29 cellular contexts compared by ENCODE assay signal in genomic region chr9:97761066-97761598, GRCh38.
"Had no signal": no experiment of that assay in that cellular context is flagged by ENCODE, and none has a peak within 500 bp of the region (broad histone marks: within the 10 kb centered on the region; RNA-seq: fewer than 3 reads in every experiment).

No MANE protein-coding gene starts in this region.

- ATAC-seq: activated CD4-positive, alpha-beta T cell treated with anti-CD3 and anti-CD28 coated beads for 36 hours; activated CD8-positive, alpha-beta memory T cell treated with anti-CD3 and anti-CD28 coated beads, Interleukin-2, amount 10 ng/mL, durations not matched to agents 7 days and 5 days; activated CD8-positive, alpha-beta T cell treated with anti-CD3 and anti-CD28 coated beads, Interleukin-2, amount 10 ng/mL, durations not matched to agents 7 days and 5 days; activated T-cell treated with anti-CD3 and anti-CD28 coated beads, Interleukin-2, amount 50 U/mL, for 72 hours; body of pancreas; effector memory CD8-positive, alpha-beta T cell; gastroesophageal sphincter; lower lobe of right lung; naive thymus-derived CD8-positive, alpha-beta T cell; psoas muscle; stimulated activated naive B cell treated with anti-CD40 and anti-IgM and Interleukin-4, amounts not matched to agents 10 μg/mL and 1 μg/mL and 100 μg/mL, for 72 hours had no signal

- FAIRE-seq: endothelial cell of umbilical vein had no signal

- H3K36me3 ChIP-seq: adrenal gland, colonic mucosa, gastroesophageal sphincter, lower lobe of right lung, stomach, suprapubic skin, tibial nerve had no signal

- H3K4me1 Mint-ChIP-seq: activated CD4-positive, alpha-beta T cell treated with anti-CD3 and anti-CD28 coated beads for 36 hours; activated CD8-positive, alpha-beta memory T cell treated with anti-CD3 and anti-CD28 coated beads, Interleukin-2, amount 10 ng/mL, durations not matched to agents 7 days and 5 days; neural crest cell; stimulated activated naive B cell treated with anti-CD40 and anti-IgM and Interleukin-4, amounts not matched to agents 10 μg/mL and 1 μg/mL and 100 μg/mL, for 72 hours had no signal

- H3K27me3 ChIP-seq: body of pancreas, colonic mucosa, tibial nerve had no signal

- H3K79me2 ChIP-seq: parathyroid adenoma had no signal

- H3K27ac ChIP-seq: adrenal gland, body of pancreas, colonic mucosa, dorsolateral prefrontal cortex, gastroesophageal sphincter, lower lobe of right lung, parathyroid adenoma, psoas muscle, stomach, suprapubic skin, tibial nerve had no signal

- H3K27ac Mint-ChIP-seq: activated CD4-positive, alpha-beta T cell treated with anti-CD3 and anti-CD28 coated beads for 36 hours; activated CD8-positive, alpha-beta memory T cell treated with anti-CD3 and anti-CD28 coated beads, Interleukin-2, amount 10 ng/mL, durations not matched to agents 7 days and 5 days; activated CD8-positive, alpha-beta T cell treated with anti-CD3 and anti-CD28 coated beads, Interleukin-2, amount 10 ng/mL, durations not matched to agents 7 days and 5 days; activated naive CD8-positive, alpha-beta T cell; activated T-cell treated with anti-CD3 and anti-CD28 coated beads, Interleukin-2, amount 50 U/mL, for 72 hours; effector memory CD8-positive, alpha-beta T cell; naive thymus-derived CD8-positive, alpha-beta T cell; stimulated activated naive B cell treated with anti-CD40 and anti-IgM and Interleukin-4, amounts not matched to agents 10 μg/mL and 1 μg/mL and 100 μg/mL, for 72 hours had no signal

- H3K9ac ChIP-seq: parathyroid adenoma had no signal

- H3K9me3 ChIP-seq: adrenal gland, body of pancreas, colonic mucosa, gastroesophageal sphincter, lower lobe of right lung, psoas muscle, stomach, suprapubic skin, tibial nerve had no signal

- H3K4me3 ChIP-seq: adrenal gland, body of pancreas, colonic mucosa, dorsolateral prefrontal cortex, gastroesophageal sphincter, lower lobe of right lung, psoas muscle, stomach, suprapubic skin, tibial nerve had no signal

- DNase-seq: activated CD4-positive, alpha-beta T cell treated with anti-CD3 and anti-CD28 coated beads for 36 hours; activated CD4-positive, CD25-positive, alpha-beta regulatory T cell; activated CD8-positive, alpha-beta memory T cell treated with anti-CD3 and anti-CD28 coated beads, Interleukin-2, amount 10 ng/mL, durations not matched to agents 7 days and 5 days; activated CD8-positive, alpha-beta T cell treated with anti-CD3 and anti-CD28 coated beads, Interleukin-2, amount 10 ng/mL, durations not matched to agents 7 days and 5 days; activated naive CD4-positive, alpha-beta T cell treated with Interleukin-2 at 50 U/mL for 16 hours; activated T-cell treated with anti-CD3 and anti-CD28 coated beads, Interleukin-2, amount 50 U/mL, for 72 hours; aorta; body of pancreas; cerebellar nuclear complex; colonic mucosa; dorsolateral prefrontal cortex; effector memory CD8-positive, alpha-beta T cell; lower lobe of right lung; mesenchymal stem cell; naive thymus-derived CD8-positive, alpha-beta T cell; nucleus accumbens; psoas muscle; stimulated activated CD4-positive, alpha-beta T cell treated with anti-CD3 and anti-CD28 coated beads, Interleukin-15, amount 100 ng/mL, for 24 hours; stimulated activated CD4-positive, alpha-beta T cell treated with anti-CD3 and anti-CD28 coated beads, Interleukin-2, amount 100 ng/mL, for 24 hours; stimulated activated naive B cell treated with anti-CD40 and anti-IgM and Interleukin-4, amounts not matched to agents 10 μg/mL and 1 μg/mL and 100 μg/mL, for 72 hours; stomach had no signal

- H3K4me1 ChIP-seq: adrenal gland, body of pancreas, colonic mucosa, lower lobe of right lung, parathyroid adenoma, psoas muscle, suprapubic skin, tibial nerve had no signal

- H3K9me3 Mint-ChIP-seq: activated T-cell treated with anti-CD3 and anti-CD28 coated beads, Interleukin-2, amount 50 U/mL, for 72 hours; effector memory CD8-positive, alpha-beta T cell; naive thymus-derived CD8-positive, alpha-beta T cell; stimulated activated naive B cell treated with anti-CD40 and anti-IgM and Interleukin-4, amounts not matched to agents 10 μg/mL and 1 μg/mL and 100 μg/mL, for 72 hours had no signal

- H3K4me3 Mint-ChIP-seq: activated CD4-positive, alpha-beta T cell treated with anti-CD3 and anti-CD28 coated beads for 36 hours; activated CD8-positive, alpha-beta memory T cell treated with anti-CD3 and anti-CD28 coated beads, Interleukin-2, amount 10 ng/mL, durations not matched to agents 7 days and 5 days; activated CD8-positive, alpha-beta T cell treated with anti-CD3 and anti-CD28 coated beads, Interleukin-2, amount 10 ng/mL, durations not matched to agents 7 days and 5 days; activated naive CD8-positive, alpha-beta T cell; activated T-cell treated with anti-CD3 and anti-CD28 coated beads, Interleukin-2, amount 50 U/mL, for 72 hours; effector memory CD8-positive, alpha-beta T cell; naive thymus-derived CD8-positive, alpha-beta T cell; neural crest cell; stimulated activated naive B cell treated with anti-CD40 and anti-IgM and Interleukin-4, amounts not matched to agents 10 μg/mL and 1 μg/mL and 100 μg/mL, for 72 hours had no signal

- H2AFZ ChIP-seq: parathyroid adenoma had no signal

- H3K36me3 Mint-ChIP-seq: activated CD8-positive, alpha-beta memory T cell treated with anti-CD3 and anti-CD28 coated beads, Interleukin-2, amount 10 ng/mL, durations not matched to agents 7 days and 5 days; activated naive CD8-positive, alpha-beta T cell; naive thymus-derived CD8-positive, alpha-beta T cell had no signal
